ENCODE assay signal across 9 cellular contexts in genomic region chr1:49541096-49541752, GRCh38.
"Had no signal": no experiment of that assay in that cellular context is flagged by ENCODE, and none has a peak within 500 bp of the region (broad histone marks: within the 10 kb centered on the region; RNA-seq: fewer than 3 reads in every experiment).

No MANE protein-coding gene starts in this region.

- H3K4me2 ChIP-seq: GM23338 had no signal

- H3K4me3 Mint-ChIP-seq: GM23338, H9, HFFc6 had no signal

- FAIRE-seq: H1, H54 had no signal

- H2AFZ ChIP-seq: GM23248, GM23338 had no signal

- DNase-seq: GM23248, GOT3, H9, HCEC 1CT, HFFc6 had no signal

- H3K9me3 ChIP-seq: HAP-1 had no signal

- H3K4me1 ChIP-seq: HAP-1 had no signal

- H3K27ac ChIP-seq: GM23248 had no signal

- H3K4me3 ChIP-seq: GM23248, GM23338, HAP-1 had no signal

- H3K27ac Mint-ChIP-seq: GM23338, H9, HFFc6 had no signal

- H3K9ac ChIP-seq: GM23248 had no signal

- H3K36me3 ChIP-seq: HAP-1 had no signal

- H3K4me1 Mint-ChIP-seq: GM23338, H9 had no signal
